In genomic region chrX:134712272-134712671, GRCh38 we compare ENCODE assay signal across 19 cellular contexts.
DNase-seq lines count a peak whose midpoint lies in the region; ATAC-seq and TF ChIP-seq lines count a peak whose summit lies in the region.
"Had no signal": no experiment of that assay in that cellular context is flagged by ENCODE, and none has a peak within 500 bp of the region (broad histone marks: within the 10 kb centered on the region; RNA-seq: fewer than 3 reads in every experiment).

No MANE protein-coding gene starts in this region.

- no peaks in the 10 kb centered on the region for H3K9me3 Mint-ChIP-seq in stimulated activated naive CD8-positive, alpha-beta T cell treated with anti-CD3 and anti-CD28 coated beads, Interleukin-15, amount 100 ng/mL, for 72 hours
- H3K9me3 Mint-ChIP-seq: CD8-positive, alpha-beta memory T cell; T-helper 1 cell treated with Interleukin-12 subunit alpha and Interleukin-12 subunit beta and Interleukin-4 antibody, amounts not matched to agents 30 μg/mL and 1 μg/mL, for 36 hours had no signal

- no peaks in the 10 kb centered on the region for H3K79me2 ChIP-seq in OCI-LY3 (ENCODE audit: low read length)

- H3K9ac ChIP-seq in OCI-LY3 (ENCODE audit: low read length): no peak overlapping the region
- H3K9ac ChIP-seq: BLaER1 treated with 17β-estradiol and CSF1 and Interleukin-3, amounts not matched to agents 10 nM and 100 nM had no signal

- no peak for TF ChIP-seq CTCF in OCI-LY3 (IDR thresholded peaks at IDR 0.05; ENCODE audit: low read depth, low read length)

- no peaks in the 10 kb centered on the region for H3K36me3 ChIP-seq in OCI-LY3 (replicated peaks; ENCODE audit: low read depth, low read length)
- H3K36me3 ChIP-seq: BLaER1 treated with 17β-estradiol and CSF1 and Interleukin-3, amounts not matched to agents 10 nM and 100 nM; SJCRH30 had no signal

- no peak for DNase-seq in stimulated activated naive CD8-positive, alpha-beta T cell treated with anti-CD3 and anti-CD28 coated beads, Interleukin-15, amount 100 ng/mL, for 72 hours
- no peak for DNase-seq in stimulated activated naive CD8-positive, alpha-beta T cell treated with anti-CD3 and anti-CD28 coated beads, Interleukin-15, Interleukin-2, amounts not matched to agents 100 U/mL and 50 U/mL, for 24 hours
- DNase-seq: CD8-positive, alpha-beta memory T cell; DMS53; EL; KG1; NCI-H1694 treated with DMSO at 0.1 percent for 48 hours; NCI-H2107; NCI-H345; NCI-H524 treated with DMSO at 0.1 percent for 48 hours; SJCRH30 had no signal

- H4K20me1 ChIP-seq in OCI-LY3 (ENCODE audit: insufficient read depth, low read length): no peaks in the 10 kb centered on the region
- H4K20me1 ChIP-seq: BLaER1 treated with 17β-estradiol and CSF1 and Interleukin-3, amounts not matched to agents 10 nM and 100 nM had no signal

- peak overlapping the region; percentile 71 for H3K4me2 ChIP-seq in OCI-LY3 (ENCODE audit: low read length)

- no peak overlapping the region for H3K4me3 Mint-ChIP-seq in stimulated activated naive CD8-positive, alpha-beta T cell treated with anti-CD3 and anti-CD28 coated beads, Interleukin-15, amount 100 ng/mL, for 72 hours
- H3K4me3 Mint-ChIP-seq: CD8-positive, alpha-beta memory T cell; T-helper 1 cell treated with Interleukin-12 subunit alpha and Interleukin-12 subunit beta and Interleukin-4 antibody, amounts not matched to agents 30 μg/mL and 1 μg/mL, for 36 hours had no signal

- H3K27ac ChIP-seq in OCI-LY3 (ENCODE audit: low read length): no peak overlapping the region
- H3K27ac ChIP-seq: BLaER1 treated with 17β-estradiol and CSF1 and Interleukin-3, amounts not matched to agents 10 nM and 100 nM; SJCRH30 had no signal

- H3K27me3 ChIP-seq in OCI-LY3 (ENCODE audit: low read depth, low read length): no peaks in the 10 kb centered on the region
- H3K27me3 ChIP-seq: SJCRH30 had no signal

- peaks cover 15% of the 10 kb centered on the region for H3K27me3 Mint-ChIP-seq in stimulated activated naive CD8-positive, alpha-beta T cell treated with anti-CD3 and anti-CD28 coated beads, Interleukin-15, amount 100 ng/mL, for 72 hours

- no peaks in the 10 kb centered on the region for H3K9me3 ChIP-seq in OCI-LY3 (ENCODE audit: insufficient read depth, low read length)
- H3K9me3 ChIP-seq: SJCRH30 had no signal

- H2AFZ ChIP-seq in OCI-LY3 (ENCODE audit: low read depth, low read length): no peak overlapping the region

- H3K4me1 ChIP-seq in OCI-LY3 (ENCODE audit: low read length): peaks cover 22% of the 10 kb centered on the region

- peak; percentile 46 for ATAC-seq in stimulated activated naive CD8-positive, alpha-beta T cell treated with anti-CD3 and anti-CD28 coated beads, Interleukin-15, amount 100 ng/mL, for 72 hours
- no peak for ATAC-seq in stimulated activated naive CD8-positive, alpha-beta T cell treated with anti-CD3 and anti-CD28 coated beads, Interleukin-15, Interleukin-2, amounts not matched to agents 100 U/mL and 50 U/mL, for 24 hours
- ATAC-seq in GM21723 (IDR thresholded peaks at IDR 0.05; ENCODE audit: unreplicated experiment) (peak; percentile 63), HG03571 (IDR thresholded peaks at IDR 0.05; ENCODE audit: unreplicated experiment) (no peak), HG03469 (IDR thresholded peaks at IDR 0.05; ENCODE audit: unreplicated experiment) (no peak), HG03457 (IDR thresholded peaks at IDR 0.05; ENCODE audit: unreplicated experiment) (no peak)
- ATAC-seq: Panc1 had no signal

- H3K4me1 Mint-ChIP-seq in stimulated activated naive CD8-positive, alpha-beta T cell treated with anti-CD3 and anti-CD28 coated beads, Interleukin-15, amount 100 ng/mL, for 72 hours: peaks cover 10% of the 10 kb centered on the region
- H3K4me1 Mint-ChIP-seq: CD8-positive, alpha-beta memory T cell had no signal

- H3K4me3 ChIP-seq in OCI-LY3 (ENCODE audit: low read length): peak overlapping the region; percentile 28
- H3K4me3 ChIP-seq: BLaER1 treated with 17β-estradiol and CSF1 and Interleukin-3, amounts not matched to agents 10 nM and 100 nM; SJCRH30 had no signal

- H3K27ac Mint-ChIP-seq in stimulated activated naive CD8-positive, alpha-beta T cell treated with anti-CD3 and anti-CD28 coated beads, Interleukin-15, amount 100 ng/mL, for 72 hours: no peak overlapping the region
- H3K27ac Mint-ChIP-seq: T-helper 1 cell treated with Interleukin-12 subunit alpha and Interleukin-12 subunit beta and Interleukin-4 antibody, amounts not matched to agents 30 μg/mL and 1 μg/mL, for 36 hours had no signal

Comparison
In these comparisons a context has a peak if more than half of its experiments do, and no peak if none do; other contexts are left out.
1. ATAC-seq: peak in stimulated activated naive CD8-positive, alpha-beta T cell treated with anti-CD3 and anti-CD28 coated beads, Interleukin-15, amount 100 ng/mL, for 72 hours (single experiment) and GM21723 (single experiment); none in stimulated activated naive CD8-positive, alpha-beta T cell treated with anti-CD3 and anti-CD28 coated beads, Interleukin-15, Interleukin-2, amounts not matched to agents 100 U/mL and 50 U/mL, for 24 hours (single experiment), HG03571 (single experiment), HG03469 (single experiment) and HG03457 (single experiment).